In genomic region chr18:62131305-62131909, GRCh38 we compare ENCODE assay signal across 8 cellular contexts. TPM values are rescaled to one million over a fixed set of nuclear protein-coding genes. Genes with fewer than 3 reads are reported as not detected.
DNase-seq lines count a peak whose midpoint lies in the region; ATAC-seq, FAIRE-seq and TF ChIP-seq lines count a peak whose summit lies in the region.

No MANE protein-coding gene starts in this region.

- in situ Hi-C loops in K562 (cut with MboI): loop anchor here (25.0 kb wide), 1 partner anchor 544 kb away; no protein-coding TSS in a partner anchor

- no peak overlapping the region for H3K4me2 ChIP-seq in K562 (ENCODE audit: insufficient read depth, low read length)

- no peak overlapping the region for H3K4me3 Mint-ChIP-seq in immature natural killer cell

- no peak overlapping the region for H3K27ac Mint-ChIP-seq in immature natural killer cell

- CTCF ChIA-PET in K562 (lab: Yijun Ruan, JAX; ENCODE audit: low intra/inter-chr PET ratio): interaction anchor here (0.7 to 1.2 kb wide), 5 partner anchors 495 to 946 kb away, joined by 3 to 6 read pairs (median 3); no protein-coding TSS in a partner anchor

- no peak for TF ChIP-seq EP300 in K562 (IDR thresholded peaks at IDR 0.05; ENCODE audit: low read length)

- no peaks in the 10 kb centered on the region for H4K20me1 ChIP-seq in K562 (replicated peaks; ENCODE audit: control insufficient read depth, insufficient read depth, low read length)

- FAIRE-seq in H54 (lab: Jason Lieb, UNC): no peak
- FAIRE-seq in K562 (lab: Jason Lieb, UNC): peak; percentile 85

- H3K36me3 ChIP-seq in K562 (ENCODE audit: control insufficient read depth, insufficient read depth, low read length): no peaks in the 10 kb centered on the region

- no peaks in the 10 kb centered on the region for H3K27me3 ChIP-seq in K562 (ENCODE audit: control insufficient read depth in 2 of 2, insufficient read depth in 2 of 2, low read length in 2 of 2)

- H3K9ac ChIP-seq in K562 (ENCODE audit: insufficient read depth in 1 of 2, low read depth in 2 of 2, low read length in 2 of 2): no peak overlapping the region

- no peaks in the 10 kb centered on the region for H3K4me1 ChIP-seq in K562 (replicated peaks in 1 of 2; ENCODE audit: control insufficient read depth in 2 of 2, insufficient read depth in 2 of 2, low read length in 2 of 2)

- ATAC-seq in K562: peak; percentile 79
- no peak for ATAC-seq in GM19397 (IDR thresholded peaks at IDR 0.05; ENCODE audit: unreplicated experiment)

- BruUV-seq in K562 (replicated peaks; lab: Mats Ljungman, UMichigan): no TSS peak

- intact Hi-C loops in K562 (cut with micrococcal nuclease): loop anchor here (2.0 to 5.0 kb wide), 3 partner anchors 229 to 549 kb away; no protein-coding TSS in a partner anchor

- H3K9me3 Mint-ChIP-seq in immature natural killer cell: no peaks in the 10 kb centered on the region

- no peak overlapping the region for H3K27ac ChIP-seq in K562 (ENCODE audit: extremely low read depth, low read depth, low read length)

- no peaks in the 10 kb centered on the region for H3K9me3 ChIP-seq in K562 (replicated peaks; ENCODE audit: control insufficient read depth, insufficient read depth, low read depth, low read length)

- TF ChIP-seq RAD21 in K562 (CRISPR knock-in tag; conservative IDR thresholded peaks at IDR 0.05 in 1 of 2, IDR thresholded peaks at IDR 0.05 in 1 of 2): peak; percentile 72 to 81

- peaks cover 0 to 13% (median 0%) of the 10 kb centered on the region in 3 donors for H3K36me3 Mint-ChIP-seq in immature natural killer cell

- no peak for TF ChIP-seq POLR2A in H54 (IDR thresholded peaks at IDR 0.05; ENCODE audit: low read depth, low read length)
- TF ChIP-seq POLR2A in K562 (conservative IDR thresholded peaks at IDR 0.05): no peak

- no peak overlapping the region for H2AFZ ChIP-seq in K562 (ENCODE audit: low read depth, low read length)

- no peaks in the 10 kb centered on the region for H3K79me2 ChIP-seq in K562 (ENCODE audit: control insufficient read depth, insufficient read depth, low read length)

- H3K27me3 Mint-ChIP-seq in immature natural killer cell (ENCODE audit: low read depth in 3 of 3): no peaks in the 10 kb centered on the region

- TF ChIP-seq CTCF in K562 (IDR thresholded peaks at IDR 0.05 in 2 of 3, conservative IDR thresholded peaks at IDR 0.05 in 1 of 3; ENCODE audit: insufficient read depth in 2 of 3, low read depth in 1 of 3, low read length in 3 of 3): peak; percentile 62 to 77 (median 65)

- WGBS in K562 (ENCODE audit: insufficient coverage, low coverage, missing lambda C conversion rate): 88% methylated on average over 2 of the region's 2 CpGs

- no peaks in the 10 kb centered on the region for H3K9me1 ChIP-seq in K562 (ENCODE audit: control insufficient read depth, insufficient read depth, low read length)

- DNase-seq in GM03348 (ENCODE audit: low spot score) (peak; percentile 69), H54 (ENCODE audit: insufficient read length, low spot score) (peak; percentile 2), NCI-H1048 (lab: John Stamatoyannopoulos, UW) (peak; percentile 3), T-helper 22 cell (ENCODE audit: low read depth) (peak; percentile 18), K562 (ENCODE audit: extremely low read depth in 1 of 4, low spot score in 3 of 4) (peak; percentile 43 to 64 (median 62)), immature natural killer cell (peak; percentile 36 to 53 (median 50))
- DNase-seq in stimulated activated CD4-positive, alpha-beta T cell treated with anti-CD3 and anti-CD28 coated beads, Interleukin-15, amount 100 ng/mL, for 48 hours (ENCODE audit: low read depth in 2 of 2): peak; percentile 25 to 59

- H3K4me1 Mint-ChIP-seq in immature natural killer cell: no peaks in the 10 kb centered on the region

- POLR2A ChIA-PET in K562 (lab: Yijun Ruan, JAX): interaction anchor here (0.7 kb wide), 1 partner anchor 614 kb away, joined by 3 read pairs; no protein-coding TSS in a partner anchor

- H3K4me3 ChIP-seq in K562: no peak overlapping the region

TF ChIP-seq in K562, 482 proteins besides CTCF, POLR2A, EP300 and RAD21 (continues in another document):
- no peak for TF ChIP-seq L3MBTL2 (IDR thresholded peaks at IDR 0.05)
- peak; percentile 46; the same call in 1 of the 2 replicates for TF ChIP-seq SMC3 (conservative IDR thresholded peaks at IDR 0.05; ENCODE audit: insufficient read depth, low read depth, low read length)
- TF ChIP-seq GTF3C2 (IDR thresholded peaks at IDR 0.05; ENCODE audit: borderline replicate concordance, extremely low read depth, insufficient read length): no peak
- no peak for TF ChIP-seq ZSCAN29 (IDR thresholded peaks at IDR 0.05)
- TF ChIP-seq PCBP2 (IDR thresholded peaks at IDR 0.05; ENCODE audit: low read depth, low read length, poor library complexity, severe bottlenecking): no peak
- TF ChIP-seq DEAF1 (CRISPR knock-in tag; IDR thresholded peaks at IDR 0.05): peak; percentile 71
- TF ChIP-seq MTA3 (IDR thresholded peaks at IDR 0.05; ENCODE audit: borderline replicate concordance): no peak

RNA-seq across cellular contexts. Expression of gene PIGN, which starts 55.4 kb away (rescaled TPM):
- total RNA-seq in K562 (2011; cell fraction: chromatin; rRNA removed; ENCODE audit: low replicate concordance): 60.2 and 142 TPM in 2 replicates
- 26.5 and 31.6 TPM in 2 replicates for total RNA-seq in K562 (2011; cell fraction: nucleolus; rRNA removed)
- total RNA-seq in K562 (2011; cell fraction: nucleoplasm; rRNA removed): 64.9 and 92.9 TPM in 2 replicates
- total RNA-seq in K562 (2014; rRNA removed): 12.3 and 17.3 TPM in 2 replicates
- 24.8 and 28.4 TPM in 2 replicates for total RNA-seq in K562 (2014; rRNA removed; fragmentation: Illumina TruSeq; extraction: Trizol)
- 17.1 and 20.4 TPM in 2 replicates for total RNA-seq in K562 (2015; rRNA removed; fragmentation: Illumina TruSeq; extraction: Trizol)
- 20.6 and 22.7 TPM in 2 replicates for total RNA-seq in K562 (2021)
- 20.6 and 25.6 TPM in 2 replicates for polyA plus RNA-seq in K562 (2011; rRNA removed)
- polyA plus RNA-seq in K562 (2011; cell fraction: cytosol; rRNA removed): 4.5 and 17.6 TPM in 2 replicates
- polyA plus RNA-seq in K562 (2011; cell fraction: nucleus; rRNA removed): 11.0 and 14.0 TPM in 2 replicates
- 10.4 and 11.0 TPM in 2 replicates for polyA plus RNA-seq in K562 (2012)
- 9.9 TPM in 2 replicates for polyA plus RNA-seq in K562 (2014; fragmentation: Illumina TruSeq; extraction: Trizol)
- 10 to 100 TPM; 14.6 to 15.2 TPM for polyA plus RNA-seq in K562 (2014; fragmentation: Nextera tagmentation; extraction: Ambion mirVana)
- polyA plus RNA-seq in K562 (2014; rRNA removed): 11.3 and 12.3 TPM in 2 replicates
- polyA minus RNA-seq in K562 (2011; rRNA and poly(A)+ RNA removed): 131 and 146 TPM in 2 replicates
- polyA minus RNA-seq in K562 (2011; cell fraction: cytosol; rRNA and poly(A)+ RNA removed): 15.7 and 16.8 TPM in 2 replicates
- polyA minus RNA-seq in K562 (2011; cell fraction: nucleus; rRNA and poly(A)+ RNA removed): 52.0 and 80.2 TPM in 2 replicates
- 10 to 100 TPM; 12.0 to 16.4 (median 13.8) TPM for polyA plus RNA-seq in immature natural killer cell

RNA-seq across cellular contexts. Expression of gene RELCH, which starts 55.6 kb away (rescaled TPM):
- total RNA-seq in K562 (2011; cell fraction: chromatin; rRNA removed; ENCODE audit: low replicate concordance): 30.6 and 57.6 TPM in 2 replicates
- 17.1 and 20.7 TPM in 2 replicates for total RNA-seq in K562 (2011; cell fraction: nucleolus; rRNA removed)
- 25.0 and 26.9 TPM in 2 replicates for total RNA-seq in K562 (2011; cell fraction: nucleoplasm; rRNA removed)
- total RNA-seq in K562 (2014; rRNA removed) (7.6 and 8.2 TPM in 2 replicates), K562 (2014; rRNA removed; fragmentation: Illumina TruSeq; extraction: Trizol) (12.2 and 13.3 TPM in 2 replicates), K562 (2015; rRNA removed; fragmentation: Illumina TruSeq; extraction: Trizol) (13.6 and 15.3 TPM in 2 replicates), K562 (2021) (9.1 and 10.1 TPM in 2 replicates)
- polyA plus RNA-seq in K562 (2011; rRNA removed) (9.6 and 10.4 TPM in 2 replicates), K562 (2014; fragmentation: Illumina TruSeq; extraction: Trizol) (6.6 and 8.3 TPM in 2 replicates), K562 (2014; fragmentation: Nextera tagmentation; extraction: Ambion mirVana) (1 to 10 TPM; 1.4 to 2.0 TPM), K562 (2014; rRNA removed) (4.2 and 4.3 TPM in 2 replicates), immature natural killer cell (1 to 10 TPM; 4.5 to 7.9 (median 6.2) TPM)
- 1.9 and 2.0 TPM in 2 replicates for polyA plus RNA-seq in K562 (2011; cell fraction: cytosol; rRNA removed)
- polyA plus RNA-seq in K562 (2011; cell fraction: nucleus; rRNA removed): 34.2 and 35.4 TPM in 2 replicates
- polyA plus RNA-seq in K562 (2012): 4.5 and 7.1 TPM in 2 replicates
- polyA minus RNA-seq in K562 (2011; rRNA and poly(A)+ RNA removed): 51.0 and 52.5 TPM in 2 replicates
- 10.3 and 11.6 TPM in 2 replicates for polyA minus RNA-seq in K562 (2011; cell fraction: cytosol; rRNA and poly(A)+ RNA removed)
- polyA minus RNA-seq in K562 (2011; cell fraction: nucleus; rRNA and poly(A)+ RNA removed): 62.6 and 109 TPM in 2 replicates

Comparison
In these comparisons a context has a peak if more than half of its experiments do, and no peak if none do; other contexts are left out.
1. DNase-seq: peak in every context shown above with its lines; median percentile 69 in GM03348; 62 in K562; 50 in immature natural killer cell; 42 in stimulated activated CD4-positive, alpha-beta T cell treated with anti-CD3 and anti-CD28 coated beads, Interleukin-15, amount 100 ng/mL, for 48 hours; 18 in T-helper 22 cell; 3 in NCI-H1048; 2 in H54.